In the genomic region with DNA sequence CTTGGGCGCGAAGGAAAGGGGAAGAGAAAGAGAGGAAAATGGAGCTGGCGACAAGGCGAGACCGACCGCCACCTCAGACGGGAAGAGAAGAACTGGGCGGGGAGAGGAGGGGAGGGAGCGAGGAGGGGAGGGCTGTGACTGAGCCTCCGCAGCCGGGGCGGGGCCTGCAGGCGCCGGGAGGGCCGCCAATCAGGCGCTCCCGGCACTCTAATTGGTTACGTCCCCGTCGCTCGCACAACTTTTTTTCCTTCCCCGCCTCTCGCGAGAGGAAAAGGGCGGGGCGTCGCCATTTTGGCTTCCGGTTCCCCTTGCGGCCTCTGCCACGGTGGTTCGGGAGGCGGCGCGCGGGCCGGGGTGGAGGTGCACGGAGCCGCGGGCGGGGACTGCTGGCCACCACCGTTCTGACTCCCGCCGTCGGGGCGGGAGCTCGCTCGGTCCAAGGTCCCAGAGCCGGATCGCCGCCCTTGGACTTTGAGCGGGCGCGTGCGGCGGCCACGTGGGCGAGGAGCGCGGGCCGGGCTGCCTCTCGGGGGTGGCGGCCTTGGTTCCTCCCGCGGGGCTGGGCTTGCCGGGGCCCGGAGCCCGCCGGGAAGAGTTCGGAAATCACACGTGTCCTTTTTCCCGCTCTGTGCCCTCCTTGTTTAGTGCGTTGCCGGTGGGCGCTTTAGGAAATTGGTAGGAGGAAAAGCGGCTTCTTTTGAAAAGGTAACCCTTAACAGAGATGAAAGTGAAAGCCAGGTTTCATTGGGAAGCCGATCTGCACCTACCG, we compare ENCODE assay signal across 8 cellular contexts. TPM values are rescaled to one million over a fixed set of nuclear protein-coding genes. Genes with fewer than 3 reads are reported as not detected.
DNase-seq lines count a peak whose midpoint lies in the region; ATAC-seq and TF ChIP-seq lines count a peak whose summit lies in the region.

A gene (minus strand): TSS at position 94 of the 769 bp plus-strand sequence. CDS start 176 bp downstream, outside the sequence.

- H3K27me3 ChIP-seq in BJ (ENCODE audit: control insufficient read depth, insufficient read depth, low read length) = no peaks in the 10 kb centered on the region
- no peaks in the 10 kb centered on the region for H3K27me3 ChIP-seq in kidney epithelial cell (ENCODE audit: control insufficient read depth, insufficient read depth, low read length)

- H3K4me3 ChIP-seq in BJ (ENCODE audit: low read depth, low read length) (peak within 1 kb of the TSS; percentile 96), kidney epithelial cell (ENCODE audit: low read depth, low read length) (peak within 1 kb of the TSS; percentile 97)

- H3K4me1 Mint-ChIP-seq in activated CD4-positive, alpha-beta T cell treated with anti-CD3 and anti-CD28 coated beads for 36 hours = peaks cover 60% of the 10 kb centered on the region
- peaks cover 42% of the 10 kb centered on the region for H3K4me1 Mint-ChIP-seq in chondrocyte (ENCODE audit: low read depth)

- DNase-seq in BJ (ENCODE audit: low read depth) (peak; percentile 69), GM19240 (ENCODE audit: insufficient read length, low spot score) (peak; percentile 61), NCI-H524 (lab: John Stamatoyannopoulos, UW) (peak; percentile 69 to 84), chondrocyte (ENCODE audit: low spot score) (peak; percentile 97), kidney epithelial cell (ENCODE audit: low read depth) (peak; percentile 76)
- peak; percentile 98 for DNase-seq in activated CD4-positive, alpha-beta T cell treated with anti-CD3 and anti-CD28 coated beads for 36 hours
- peak; percentile 97 for DNase-seq in stimulated activated CD4-positive, alpha-beta T cell treated with anti-CD3 and anti-CD28 coated beads, Interleukin-15, amount 100 ng/mL, for 24 hours

- H3K4me3 Mint-ChIP-seq in activated CD4-positive, alpha-beta T cell treated with anti-CD3 and anti-CD28 coated beads for 36 hours = peak within 1 kb of the TSS; percentile 92
- peak within 1 kb of the TSS; percentile 90 for H3K4me3 Mint-ChIP-seq in chondrocyte (ENCODE audit: unreplicated experiment)

- peak; percentile 68 for ATAC-seq in HG03457 (IDR thresholded peaks at IDR 0.05; ENCODE audit: unreplicated experiment)
- ATAC-seq in activated CD4-positive, alpha-beta T cell treated with anti-CD3 and anti-CD28 coated beads for 36 hours = peak; percentile 94

- H3K36me3 Mint-ChIP-seq in activated CD4-positive, alpha-beta T cell treated with anti-CD3 and anti-CD28 coated beads for 36 hours (ENCODE audit: low read depth) = peaks cover 39% of the 10 kb centered on the region
- no peaks in the 10 kb centered on the region for H3K36me3 Mint-ChIP-seq in chondrocyte (ENCODE audit: low read depth)

- H3K36me3 ChIP-seq in BJ (ENCODE audit: control insufficient read depth, insufficient read depth, low read length) (no peaks in the 10 kb centered on the region), kidney epithelial cell (ENCODE audit: control insufficient read depth, insufficient read depth, low read length) (no peaks in the 10 kb centered on the region)

- intact Hi-C loops in activated CD4-positive, alpha-beta T cell treated with anti-CD3 and anti-CD28 coated beads for 36 hours (cut with DNase I, micrococcal nuclease) = loop anchor here (1.0 to 10.0 kb wide), 18 partner anchors 36 to 771 kb away; a partner anchor contains a TSS

- H3K27me3 Mint-ChIP-seq in activated CD4-positive, alpha-beta T cell treated with anti-CD3 and anti-CD28 coated beads for 36 hours = no peaks in the 10 kb centered on the region
- no peaks in the 10 kb centered on the region for H3K27me3 Mint-ChIP-seq in chondrocyte (ENCODE audit: low read depth)

- peaks cover 4% of the 10 kb centered on the region for H3K9me3 Mint-ChIP-seq in activated CD4-positive, alpha-beta T cell treated with anti-CD3 and anti-CD28 coated beads for 36 hours (ENCODE audit: low read depth)
- no peaks in the 10 kb centered on the region for H3K9me3 Mint-ChIP-seq in chondrocyte (ENCODE audit: low read depth)

- CTCF ChIA-PET in BJ (lab: Yijun Ruan, JAX) = interaction anchor here (0.5 to 0.8 kb wide), 6 partner anchors 9 to 129 kb away, joined by 3 read pairs; no protein-coding TSS in a partner anchor
- CTCF ChIA-PET in activated CD4-positive, alpha-beta T cell treated with anti-CD3 and anti-CD28 coated beads for 36 hours (lab: Charles Lee) = interaction anchor here (0.6 to 1.2 kb wide), 6 partner anchors 13 to 273 kb away, joined by 3 to 4 read pairs (median 3); a partner anchor contains a TSS

- H3K27ac Mint-ChIP-seq in activated CD4-positive, alpha-beta T cell treated with anti-CD3 and anti-CD28 coated beads for 36 hours = peak within 1 kb of the TSS; percentile 98
- H3K27ac Mint-ChIP-seq in chondrocyte (ENCODE audit: unreplicated experiment) = peak within 1 kb of the TSS; percentile 95

- POLR2A ChIA-PET in BJ (lab: Charles Lee) = interaction anchor here (0.6 to 0.9 kb wide), 6 partner anchors 30 to 119 kb away, joined by 3 to 13 read pairs (median 4); a partner anchor contains a TSS
- POLR2A ChIA-PET in activated CD4-positive, alpha-beta T cell treated with anti-CD3 and anti-CD28 coated beads for 36 hours (lab: Charles Lee) = interaction anchor here (0.6 to 1.7 kb wide), 5 partner anchors 17 to 270 kb away, joined by 3 to 13 read pairs (median 4); a partner anchor contains a TSS

- TF ChIP-seq CTCF in BJ (IDR thresholded peaks at IDR 0.05; ENCODE audit: insufficient read depth, low read depth, low read length) = no peak
- no peak for TF ChIP-seq CTCF in chondrocyte (IDR thresholded peaks at IDR 0.05)
- no peak for TF ChIP-seq CTCF in kidney epithelial cell (IDR thresholded peaks at IDR 0.05; ENCODE audit: insufficient read depth, low read length, poor library complexity, severe bottlenecking)

RNA-seq across cellular contexts. Expression of the gene that starts here (rescaled TPM):
- polyA plus RNA-seq in BJ (2011; rRNA removed) = 148 and 225 TPM in 2 replicates
- polyA minus RNA-seq in BJ (2011; rRNA and poly(A)+ RNA removed) = 145 and 182 TPM in 2 replicates
- 100 to 1,000 TPM; 276 to 290 TPM for total RNA-seq in activated CD4-positive, alpha-beta T cell treated with anti-CD3 and anti-CD28 coated beads for 36 hours
- 254 to 259 TPM (median 256 TPM) in 3 replicates for total RNA-seq in chondrocyte
- 328 and 358 TPM in 2 replicates for total RNA-seq in kidney epithelial cell

Comparison
In these comparisons a context has a peak if more than half of its experiments do, and no peak if none do; other contexts are left out.
1. Peak in every context shown above with its lines: DNase-seq, ATAC-seq and H3K4me3 ChIP-seq.